In the genomic region with DNA sequence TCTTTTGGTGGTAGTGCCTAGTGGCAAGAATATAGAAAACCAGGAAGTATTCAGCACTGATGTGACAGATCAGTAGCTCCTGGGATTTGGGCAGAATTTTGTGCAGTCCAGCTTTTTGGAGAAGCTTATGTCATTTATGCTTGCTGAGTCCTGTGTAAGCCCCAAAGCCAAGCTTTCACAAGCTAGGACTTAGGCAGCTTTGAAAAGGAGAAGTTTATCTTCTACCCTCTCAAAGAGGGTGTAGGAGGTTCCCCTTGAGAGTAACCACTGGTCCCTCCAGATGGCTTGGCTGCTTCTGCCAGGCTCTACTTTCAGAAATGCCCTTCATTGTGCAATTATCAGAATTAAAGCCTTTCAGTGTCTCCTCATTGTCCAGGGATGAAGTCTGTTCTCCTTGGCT, we compare ENCODE assay signal across 1 cellular context.
TF ChIP-seq lines count a peak whose summit lies in the region.

No MANE protein-coding gene starts in this region.

TF ChIP-seq in SK-N-SH, 30 proteins besides CTCF, POLR2A, EP300 and RAD21:
- TF ChIP-seq TAF1 (IDR thresholded peaks at IDR 0.05; ENCODE audit: borderline replicate concordance, low read depth, low read length) (no peak), RCOR1 (IDR thresholded peaks at IDR 0.05; ENCODE audit: low read length) (no peak), EZH2phosphoT487 (IDR thresholded peaks at IDR 0.05; ENCODE audit: borderline replicate concordance, low read depth) (no peak), FOXM1 (IDR thresholded peaks at IDR 0.05; ENCODE audit: low read depth) (no peak), JUND (IDR thresholded peaks at IDR 0.05) (no peak), TCF12 (IDR thresholded peaks at IDR 0.05) (no peak), SMC3 (IDR thresholded peaks at IDR 0.05; ENCODE audit: low read depth, low read length) (no peak), GATA2 (CRISPR knock-in tag; IDR thresholded peaks at IDR 0.05) (no peak), GABPA (IDR thresholded peaks at IDR 0.05; ENCODE audit: low read depth) (no peak), FOXJ3 (CRISPR knock-in tag; IDR thresholded peaks at IDR 0.05) (no peak), RXRA (IDR thresholded peaks at IDR 0.05; ENCODE audit: borderline replicate concordance, low read depth) (no peak), ELF1 (IDR thresholded peaks at IDR 0.05) (no peak), MXI1 (IDR thresholded peaks at IDR 0.05; ENCODE audit: low read depth, low read length) (no peak), CHD2 (IDR thresholded peaks at IDR 0.05; ENCODE audit: low read length, partially characterized antibody) (no peak), NRF1 (IDR thresholded peaks at IDR 0.05; ENCODE audit: low read depth, low read length) (no peak)
- TF ChIP-seq, protein P1, sequence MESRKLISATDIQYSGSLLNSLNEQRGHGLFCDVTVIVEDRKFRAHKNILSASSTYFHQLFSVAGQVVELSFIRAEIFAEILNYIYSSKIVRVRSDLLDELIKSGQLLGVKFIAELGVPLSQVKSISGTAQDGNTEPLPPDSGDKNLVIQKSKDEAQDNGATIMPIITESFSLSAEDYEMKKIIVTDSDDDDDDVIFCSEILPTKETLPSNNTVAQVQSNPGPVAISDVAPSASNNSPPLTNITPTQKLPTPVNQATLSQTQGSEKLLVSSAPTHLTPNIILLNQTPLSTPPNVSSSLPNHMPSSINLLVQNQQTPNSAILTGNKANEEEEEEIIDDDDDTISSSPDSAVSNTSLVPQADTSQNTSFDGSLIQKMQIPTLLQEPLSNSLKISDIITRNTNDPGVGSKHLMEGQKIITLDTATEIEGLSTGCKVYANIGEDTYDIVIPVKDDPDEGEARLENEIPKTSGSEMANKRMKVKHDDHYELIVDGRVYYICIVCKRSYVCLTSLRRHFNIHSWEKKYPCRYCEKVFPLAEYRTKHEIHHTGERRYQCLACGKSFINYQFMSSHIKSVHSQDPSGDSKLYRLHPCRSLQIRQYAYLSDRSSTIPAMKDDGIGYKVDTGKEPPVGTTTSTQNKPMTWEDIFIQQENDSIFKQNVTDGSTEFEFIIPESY (IDR thresholded peaks at IDR 0.05; ENCODE audit: borderline replicate concordance, low read depth): no peak
- TF ChIP-seq, protein P2, sequence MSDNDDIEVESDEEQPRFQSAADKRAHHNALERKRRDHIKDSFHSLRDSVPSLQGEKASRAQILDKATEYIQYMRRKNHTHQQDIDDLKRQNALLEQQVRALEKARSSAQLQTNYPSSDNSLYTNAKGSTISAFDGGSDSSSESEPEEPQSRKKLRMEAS (IDR thresholded peaks at IDR 0.05; ENCODE audit: low read depth): no peak
- TF ChIP-seq, protein P3, sequence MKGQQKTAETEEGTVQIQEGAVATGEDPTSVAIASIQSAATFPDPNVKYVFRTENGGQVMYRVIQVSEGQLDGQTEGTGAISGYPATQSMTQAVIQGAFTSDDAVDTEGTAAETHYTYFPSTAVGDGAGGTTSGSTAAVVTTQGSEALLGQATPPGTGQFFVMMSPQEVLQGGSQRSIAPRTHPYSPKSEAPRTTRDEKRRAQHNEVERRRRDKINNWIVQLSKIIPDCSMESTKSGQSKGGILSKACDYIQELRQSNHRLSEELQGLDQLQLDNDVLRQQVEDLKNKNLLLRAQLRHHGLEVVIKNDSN (IDR thresholded peaks at IDR 0.05; ENCODE audit: borderline replicate concordance, low read depth): no peak
- TF ChIP-seq, protein P4, sequence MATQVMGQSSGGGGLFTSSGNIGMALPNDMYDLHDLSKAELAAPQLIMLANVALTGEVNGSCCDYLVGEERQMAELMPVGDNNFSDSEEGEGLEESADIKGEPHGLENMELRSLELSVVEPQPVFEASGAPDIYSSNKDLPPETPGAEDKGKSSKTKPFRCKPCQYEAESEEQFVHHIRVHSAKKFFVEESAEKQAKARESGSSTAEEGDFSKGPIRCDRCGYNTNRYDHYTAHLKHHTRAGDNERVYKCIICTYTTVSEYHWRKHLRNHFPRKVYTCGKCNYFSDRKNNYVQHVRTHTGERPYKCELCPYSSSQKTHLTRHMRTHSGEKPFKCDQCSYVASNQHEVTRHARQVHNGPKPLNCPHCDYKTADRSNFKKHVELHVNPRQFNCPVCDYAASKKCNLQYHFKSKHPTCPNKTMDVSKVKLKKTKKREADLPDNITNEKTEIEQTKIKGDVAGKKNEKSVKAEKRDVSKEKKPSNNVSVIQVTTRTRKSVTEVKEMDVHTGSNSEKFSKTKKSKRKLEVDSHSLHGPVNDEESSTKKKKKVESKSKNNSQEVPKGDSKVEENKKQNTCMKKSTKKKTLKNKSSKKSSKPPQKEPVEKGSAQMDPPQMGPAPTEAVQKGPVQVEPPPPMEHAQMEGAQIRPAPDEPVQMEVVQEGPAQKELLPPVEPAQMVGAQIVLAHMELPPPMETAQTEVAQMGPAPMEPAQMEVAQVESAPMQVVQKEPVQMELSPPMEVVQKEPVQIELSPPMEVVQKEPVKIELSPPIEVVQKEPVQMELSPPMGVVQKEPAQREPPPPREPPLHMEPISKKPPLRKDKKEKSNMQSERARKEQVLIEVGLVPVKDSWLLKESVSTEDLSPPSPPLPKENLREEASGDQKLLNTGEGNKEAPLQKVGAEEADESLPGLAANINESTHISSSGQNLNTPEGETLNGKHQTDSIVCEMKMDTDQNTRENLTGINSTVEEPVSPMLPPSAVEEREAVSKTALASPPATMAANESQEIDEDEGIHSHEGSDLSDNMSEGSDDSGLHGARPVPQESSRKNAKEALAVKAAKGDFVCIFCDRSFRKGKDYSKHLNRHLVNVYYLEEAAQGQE (IDR thresholded peaks at IDR 0.05; ENCODE audit: low read depth, low read length): no peak
